Comparison of ENCODE assay signal across 1 cellular context in genomic region chr3:143972495-143973351, GRCh38.
A peak's percentile ranks its signal among the peaks of the same experiment; 100 is the strongest.
TF ChIP-seq lines count a peak whose summit lies in the region.

No MANE protein-coding gene starts in this region.

TF ChIP-seq in HepG2, 621 proteins besides CTCF, POLR2A, EP300 and RAD21 (continued from another document and continues in another):
- no peak for TF ChIP-seq FOXA3 (CRISPR knock-in tag; IDR thresholded peaks at IDR 0.05)
- no peak for TF ChIP-seq TEAD3 (CRISPR knock-in tag; optimal IDR thresholded peaks at IDR 0.05; ENCODE audit: borderline replicate concordance)
- no peak for TF ChIP-seq ZNF513 (CRISPR knock-in tag; conservative IDR thresholded peaks at IDR 0.05)
- no peak for TF ChIP-seq ZNF562 (CRISPR knock-in tag; IDR thresholded peaks at IDR 0.05; ENCODE audit: borderline replicate concordance)
- 0 out of 2 replicates have a peak, but pooled peaks have one; percentile 13 for TF ChIP-seq PITX1 (CRISPR knock-in tag; IDR thresholded peaks at IDR 0.05)
- no peak; the same call in 1 of the 2 replicates for TF ChIP-seq ZFP82 (CRISPR knock-in tag; IDR thresholded peaks at IDR 0.05; ENCODE audit: borderline replicate concordance)
- no peak for TF ChIP-seq ELF4 (CRISPR knock-in tag; IDR thresholded peaks at IDR 0.05; ENCODE audit: borderline replicate concordance)
- no peak for TF ChIP-seq SP4 (CRISPR knock-in tag; IDR thresholded peaks at IDR 0.05)
- TF ChIP-seq NRL (CRISPR knock-in tag; IDR thresholded peaks at IDR 0.05; ENCODE audit: borderline replicate concordance) = no peak
- TF ChIP-seq GZF1 (CRISPR knock-in tag; IDR thresholded peaks at IDR 0.05) = no peak
- TF ChIP-seq POLR2AphosphoS2 (IDR thresholded peaks at IDR 0.05; ENCODE audit: low read depth, low read length) = no peak
- no peak for TF ChIP-seq ZBTB40 (IDR thresholded peaks at IDR 0.05)
- no peak; the same call in 1 of the 2 replicates for TF ChIP-seq ZBTB40 (CRISPR knock-in tag; IDR thresholded peaks at IDR 0.05)
- no peak for TF ChIP-seq ATRX (CRISPR knock-in tag; IDR thresholded peaks at IDR 0.05; ENCODE audit: borderline replicate concordance)
- TF ChIP-seq, protein P1, sequence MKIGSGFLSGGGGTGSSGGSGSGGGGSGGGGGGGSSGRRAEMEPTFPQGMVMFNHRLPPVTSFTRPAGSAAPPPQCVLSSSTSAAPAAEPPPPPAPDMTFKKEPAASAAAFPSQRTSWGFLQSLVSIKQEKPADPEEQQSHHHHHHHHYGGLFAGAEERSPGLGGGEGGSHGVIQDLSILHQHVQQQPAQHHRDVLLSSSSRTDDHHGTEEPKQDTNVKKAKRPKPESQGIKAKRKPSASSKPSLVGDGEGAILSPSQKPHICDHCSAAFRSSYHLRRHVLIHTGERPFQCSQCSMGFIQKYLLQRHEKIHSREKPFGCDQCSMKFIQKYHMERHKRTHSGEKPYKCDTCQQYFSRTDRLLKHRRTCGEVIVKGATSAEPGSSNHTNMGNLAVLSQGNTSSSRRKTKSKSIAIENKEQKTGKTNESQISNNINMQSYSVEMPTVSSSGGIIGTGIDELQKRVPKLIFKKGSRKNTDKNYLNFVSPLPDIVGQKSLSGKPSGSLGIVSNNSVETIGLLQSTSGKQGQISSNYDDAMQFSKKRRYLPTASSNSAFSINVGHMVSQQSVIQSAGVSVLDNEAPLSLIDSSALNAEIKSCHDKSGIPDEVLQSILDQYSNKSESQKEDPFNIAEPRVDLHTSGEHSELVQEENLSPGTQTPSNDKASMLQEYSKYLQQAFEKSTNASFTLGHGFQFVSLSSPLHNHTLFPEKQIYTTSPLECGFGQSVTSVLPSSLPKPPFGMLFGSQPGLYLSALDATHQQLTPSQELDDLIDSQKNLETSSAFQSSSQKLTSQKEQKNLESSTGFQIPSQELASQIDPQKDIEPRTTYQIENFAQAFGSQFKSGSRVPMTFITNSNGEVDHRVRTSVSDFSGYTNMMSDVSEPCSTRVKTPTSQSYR (CRISPR knock-in tag; IDR thresholded peaks at IDR 0.05; ENCODE audit: borderline replicate concordance) = no peak
- TF ChIP-seq GABPA (IDR thresholded peaks at IDR 0.05; ENCODE audit: low read depth, low read length) = no peak
- no peak for TF ChIP-seq GABPA (CRISPR knock-in tag; IDR thresholded peaks at IDR 0.05; ENCODE audit: low read depth)
- TF ChIP-seq, protein P2, sequence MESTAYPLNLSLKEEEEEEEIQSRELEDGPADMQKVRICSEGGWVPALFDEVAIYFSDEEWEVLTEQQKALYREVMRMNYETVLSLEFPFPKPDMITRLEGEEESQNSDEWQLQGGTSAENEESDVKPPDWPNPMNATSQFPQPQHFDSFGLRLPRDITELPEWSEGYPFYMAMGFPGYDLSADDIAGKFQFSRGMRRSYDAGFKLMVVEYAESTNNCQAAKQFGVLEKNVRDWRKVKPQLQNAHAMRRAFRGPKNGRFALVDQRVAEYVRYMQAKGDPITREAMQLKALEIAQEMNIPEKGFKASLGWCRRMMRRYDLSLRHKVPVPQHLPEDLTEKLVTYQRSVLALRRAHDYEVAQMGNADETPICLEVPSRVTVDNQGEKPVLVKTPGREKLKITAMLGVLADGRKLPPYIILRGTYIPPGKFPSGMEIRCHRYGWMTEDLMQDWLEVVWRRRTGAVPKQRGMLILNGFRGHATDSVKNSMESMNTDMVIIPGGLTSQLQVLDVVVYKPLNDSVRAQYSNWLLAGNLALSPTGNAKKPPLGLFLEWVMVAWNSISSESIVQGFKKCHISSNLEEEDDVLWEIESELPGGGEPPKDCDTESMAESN (CRISPR knock-in tag; conservative IDR thresholded peaks at IDR 0.05) = no peak
- TF ChIP-seq, protein P3, sequence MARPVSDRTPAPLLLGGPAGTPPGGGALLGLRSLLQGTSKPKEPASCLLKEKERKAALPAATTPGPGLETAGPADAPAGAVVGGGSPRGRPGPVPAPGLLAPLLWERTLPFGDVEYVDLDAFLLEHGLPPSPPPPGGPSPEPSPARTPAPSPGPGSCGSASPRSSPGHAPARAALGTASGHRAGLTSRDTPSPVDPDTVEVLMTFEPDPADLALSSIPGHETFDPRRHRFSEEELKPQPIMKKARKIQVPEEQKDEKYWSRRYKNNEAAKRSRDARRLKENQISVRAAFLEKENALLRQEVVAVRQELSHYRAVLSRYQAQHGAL (CRISPR knock-in tag; IDR thresholded peaks at IDR 0.05; ENCODE audit: not compliant biosample characterization) = no peak
- no peak for TF ChIP-seq ZNF660 (CRISPR knock-in tag; IDR thresholded peaks at IDR 0.05; ENCODE audit: borderline replicate concordance, low read depth)
- TF ChIP-seq TOE1 (CRISPR knock-in tag; IDR thresholded peaks at IDR 0.05) = no peak
- TF ChIP-seq CAMTA2 (CRISPR knock-in tag; IDR thresholded peaks at IDR 0.05; ENCODE audit: borderline replicate concordance) = no peak
- no peak for TF ChIP-seq KLF12 (CRISPR knock-in tag; IDR thresholded peaks at IDR 0.05; ENCODE audit: borderline replicate concordance)
- no peak for TF ChIP-seq RFX3 (CRISPR knock-in tag; IDR thresholded peaks at IDR 0.05)
- TF ChIP-seq ZFAT (CRISPR knock-in tag; conservative IDR thresholded peaks at IDR 0.05) = no peak
- no peak for TF ChIP-seq EZH2 (conservative IDR thresholded peaks at IDR 0.05; ENCODE audit: low read depth, low read length)
- TF ChIP-seq ZFP36L1 (CRISPR knock-in tag; IDR thresholded peaks at IDR 0.05) = no peak; the same call in 1 of the 2 replicates
- no peak for TF ChIP-seq ZNF496 (CRISPR knock-in tag; IDR thresholded peaks at IDR 0.05; ENCODE audit: insufficient replicate concordance)
- peak; percentile 49; the same call in 1 of the 2 replicates for TF ChIP-seq ZNF564 (CRISPR knock-in tag; IDR thresholded peaks at IDR 0.05)
- TF ChIP-seq ZBTB7A (CRISPR knock-in tag; IDR thresholded peaks at IDR 0.05) = no peak
- no peak for TF ChIP-seq ZNF264 (CRISPR knock-in tag; IDR thresholded peaks at IDR 0.05)
- no peak for TF ChIP-seq SIN3A (IDR thresholded peaks at IDR 0.05; ENCODE audit: borderline replicate concordance, low read depth, low read length)
- no peak for TF ChIP-seq TBX3 (IDR thresholded peaks at IDR 0.05; ENCODE audit: borderline replicate concordance)
- no peak for TF ChIP-seq PRDM4 (CRISPR knock-in tag; IDR thresholded peaks at IDR 0.05; ENCODE audit: borderline replicate concordance)
- TF ChIP-seq LBX2 (CRISPR knock-in tag; IDR thresholded peaks at IDR 0.05; ENCODE audit: borderline replicate concordance) = 0 out of 2 replicates have a peak, but pooled peaks have one; percentile 60
- no peak for TF ChIP-seq HDAC2 (CRISPR knock-in tag; IDR thresholded peaks at IDR 0.05)
- TF ChIP-seq ZSCAN25 (CRISPR knock-in tag; IDR thresholded peaks at IDR 0.05) = 0 out of 2 replicates have a peak, but pooled peaks have one; percentile 15
- 0 out of 2 replicates have a peak, but pooled peaks have one; percentile 59 for TF ChIP-seq ZNF451 (CRISPR knock-in tag; IDR thresholded peaks at IDR 0.05)
- peak; percentile 45 for TF ChIP-seq ZNF781 (CRISPR knock-in tag; IDR thresholded peaks at IDR 0.05; ENCODE audit: borderline replicate concordance, not compliant biosample characterization)
- TF ChIP-seq, protein P4, sequence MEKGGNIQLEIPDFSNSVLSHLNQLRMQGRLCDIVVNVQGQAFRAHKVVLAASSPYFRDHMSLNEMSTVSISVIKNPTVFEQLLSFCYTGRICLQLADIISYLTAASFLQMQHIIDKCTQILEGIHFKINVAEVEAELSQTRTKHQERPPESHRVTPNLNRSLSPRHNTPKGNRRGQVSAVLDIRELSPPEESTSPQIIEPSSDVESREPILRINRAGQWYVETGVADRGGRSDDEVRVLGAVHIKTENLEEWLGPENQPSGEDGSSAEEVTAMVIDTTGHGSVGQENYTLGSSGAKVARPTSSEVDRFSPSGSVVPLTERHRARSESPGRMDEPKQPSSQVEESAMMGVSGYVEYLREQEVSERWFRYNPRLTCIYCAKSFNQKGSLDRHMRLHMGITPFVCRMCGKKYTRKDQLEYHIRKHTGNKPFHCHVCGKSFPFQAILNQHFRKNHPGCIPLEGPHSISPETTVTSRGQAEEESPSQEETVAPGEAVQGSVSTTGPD (CRISPR knock-in tag; IDR thresholded peaks at IDR 0.05) = no peak
- TF ChIP-seq ZNF441 (CRISPR knock-in tag; IDR thresholded peaks at IDR 0.05; ENCODE audit: borderline replicate concordance) = peak; percentile 61; the same call in 1 of the 2 replicates
- no peak for TF ChIP-seq MAFG (CRISPR knock-in tag; IDR thresholded peaks at IDR 0.05)
